20 cellular contexts compared by ENCODE assay signal in the genomic region with DNA sequence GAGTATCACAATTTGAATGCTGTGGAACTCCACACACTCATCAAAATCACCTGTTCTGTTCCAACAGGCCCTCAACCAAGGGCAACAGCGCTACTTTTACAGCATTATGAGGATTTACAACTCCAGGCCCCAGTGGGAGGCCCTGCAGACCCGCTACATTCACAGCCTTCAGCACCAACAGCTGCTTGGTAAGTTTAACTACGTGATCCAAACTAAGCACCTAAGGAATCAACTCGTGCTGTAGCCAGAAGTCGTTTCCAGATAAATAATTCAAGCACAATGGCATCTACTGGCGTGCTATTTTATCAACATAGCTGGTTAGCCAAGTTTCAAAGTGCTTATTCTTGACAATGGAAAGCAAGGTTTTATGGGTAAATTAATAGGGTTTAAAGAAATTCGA. TPM values are rescaled to one million over a fixed set of nuclear protein-coding genes. Genes with fewer than 3 reads are reported as not detected.
A peak's percentile ranks its signal among the peaks of the same experiment; 100 is the strongest.
DNase-seq lines count a peak whose midpoint lies in the region; ATAC-seq and TF ChIP-seq lines count a peak whose summit lies in the region.
"Had no signal": no experiment of that assay in that cellular context is flagged by ENCODE, and none has a peak within 500 bp of the region (broad histone marks: within the 10 kb centered on the region; RNA-seq: fewer than 3 reads in every experiment).

No MANE protein-coding gene starts in this region.

- ATAC-seq in activated CD8-positive, alpha-beta T cell treated with anti-CD3 and anti-CD28 coated beads, Interleukin-2, amount 10 ng/mL, durations not matched to agents 7 days and 5 days, result no peak

- H3K27ac Mint-ChIP-seq in activated CD8-positive, alpha-beta T cell treated with anti-CD3 and anti-CD28 coated beads, Interleukin-2, amount 10 ng/mL, durations not matched to agents 7 days and 5 days, result no peak overlapping the region

- no peak for TF ChIP-seq POLR2A in sigmoid colon (IDR thresholded peaks at IDR 0.05)

- CTCF ChIA-PET in activated CD8-positive, alpha-beta T cell treated with anti-CD3 and anti-CD28 coated beads, Interleukin-2, amount 10 ng/mL, durations not matched to agents 7 days and 5 days (lab: Charles Lee), result no interaction called here

- H3K27me3 Mint-ChIP-seq in activated CD8-positive, alpha-beta T cell treated with anti-CD3 and anti-CD28 coated beads, Interleukin-2, amount 10 ng/mL, durations not matched to agents 7 days and 5 days (ENCODE audit: low read depth), result peaks cover 3% of the 10 kb centered on the region

- intact Hi-C loops in sigmoid colon (cut with DNase I), result no loop called here

- no peaks in the 10 kb centered on the region for H3K4me1 Mint-ChIP-seq in activated CD8-positive, alpha-beta T cell treated with anti-CD3 and anti-CD28 coated beads, Interleukin-2, amount 10 ng/mL, durations not matched to agents 7 days and 5 days (ENCODE audit: low read depth)
- H3K4me1 Mint-ChIP-seq: CD8-positive, alpha-beta memory T cell had no signal

- TF ChIP-seq CTCF in right atrium auricular region (IDR thresholded peaks at IDR 0.05) (no peak), sigmoid colon (IDR thresholded peaks at IDR 0.05) (no peak)

- no peak for TF ChIP-seq EP300 in sigmoid colon (IDR thresholded peaks at IDR 0.05)

- no peaks in the 10 kb centered on the region for H3K36me3 Mint-ChIP-seq in activated CD8-positive, alpha-beta T cell treated with anti-CD3 and anti-CD28 coated beads, Interleukin-2, amount 10 ng/mL, durations not matched to agents 7 days and 5 days (ENCODE audit: low read depth)
- H3K36me3 Mint-ChIP-seq: CD8-positive, alpha-beta memory T cell had no signal

- H3K36me3 ChIP-seq in right atrium auricular region (no peaks in the 10 kb centered on the region), sigmoid colon (no peaks in the 10 kb centered on the region)
- H3K36me3 ChIP-seq: BLaER1, SJSA1 had no signal

- peaks cover 0 to 10% of the 10 kb centered on the region in 2 donors for H3K4me1 ChIP-seq in right atrium auricular region
- H3K4me1 ChIP-seq in sigmoid colon, result peaks cover 0 to 21% (median 18%) of the 10 kb centered on the region in 4 donors
- H3K4me1 ChIP-seq: BLaER1, SJSA1 had no signal

- WGBS in sigmoid colon, 2 donors, result 34 to 60% methylated on average over 7 of the region's 7 CpGs

- H3K4me3 Mint-ChIP-seq in activated CD8-positive, alpha-beta T cell treated with anti-CD3 and anti-CD28 coated beads, Interleukin-2, amount 10 ng/mL, durations not matched to agents 7 days and 5 days, result no peak overlapping the region
- H3K4me3 Mint-ChIP-seq: CD8-positive, alpha-beta memory T cell had no signal

- POLR2A ChIA-PET in activated CD8-positive, alpha-beta T cell treated with anti-CD3 and anti-CD28 coated beads, Interleukin-2, amount 10 ng/mL, durations not matched to agents 7 days and 5 days (lab: Charles Lee), result no interaction called here

- H3K27me3 ChIP-seq in right atrium auricular region (no peaks in the 10 kb centered on the region), sigmoid colon (no peaks in the 10 kb centered on the region)
- H3K27me3 ChIP-seq: BLaER1, SJSA1 had no signal

- DNase-seq in DMS 273 (lab: John Stamatoyannopoulos, UW; ENCODE audit: unreplicated experiment) (peak; percentile 3), DMS 273 treated with DMSO at 0.1 percent for 48 hours (lab: John Stamatoyannopoulos, UW) (no peak), NCI-H526 treated with DMSO at 0.1 percent for 48 hours (lab: John Stamatoyannopoulos, UW) (peak; percentile 45), right atrium auricular region (ENCODE audit: low spot score) (no peak), sigmoid colon (no peak), kidney glomerular epithelial cell (lab: John Stamatoyannopoulos, UW) (no peak)
- no peak for DNase-seq in activated T-cell treated with anti-CD3 and anti-CD28 coated beads, Interleukin-2, amount 50 U/mL, for 1 hour
- no peak for DNase-seq in activated CD8-positive, alpha-beta T cell treated with anti-CD3 and anti-CD28 coated beads, Interleukin-2, amount 10 ng/mL, durations not matched to agents 7 days and 5 days
- DNase-seq: CD8-positive, alpha-beta memory T cell; GOT3; KG1; NCI-H1092; NCI-H187; NCI-H2171 had no signal

- H3K27ac ChIP-seq in right atrium auricular region (peak overlapping the region; percentile 55 to 70), sigmoid colon (peak overlapping the region in 3 of 4 donors; percentile 21 to 66 (median 48))
- H3K27ac ChIP-seq: 22Rv1, BLaER1, SJSA1 had no signal

- H3K4me3 ChIP-seq in right atrium auricular region, result no peak overlapping the region
- H3K4me3 ChIP-seq in sigmoid colon, result no peak overlapping the region
- H3K4me3 ChIP-seq: BLaER1, SJSA1 had no signal

- H3K9me3 ChIP-seq in right atrium auricular region, result no peaks in the 10 kb centered on the region
- no peaks in the 10 kb centered on the region for H3K9me3 ChIP-seq in sigmoid colon
- H3K9me3 ChIP-seq: BLaER1, SJSA1 had no signal

- H3K9me3 Mint-ChIP-seq in activated CD8-positive, alpha-beta T cell treated with anti-CD3 and anti-CD28 coated beads, Interleukin-2, amount 10 ng/mL, durations not matched to agents 7 days and 5 days (ENCODE audit: insufficient read depth), result no peaks in the 10 kb centered on the region

RNA-seq across cellular contexts. Expression of a gene that starts 5.3 kb away (rescaled TPM):
- total RNA-seq in right atrium auricular region, result 10 to 100 TPM; 22.0 to 23.5 TPM
- total RNA-seq in sigmoid colon, result not detected
- polyA plus RNA-seq in sigmoid colon, result under 1 TPM in 2 of 3 donors, not detected in 1; 0.23 to 0.86 TPM
- total RNA-seq in activated CD8-positive, alpha-beta T cell treated with anti-CD3 and anti-CD28 coated beads, Interleukin-2, amount 10 ng/mL, durations not matched to agents 7 days and 5 days, result not detected
- total RNA-seq: CD8-positive, alpha-beta memory T cell; M059J; OCI-LY7; RPMI7951; SJSA1 had no signal
- polyA plus RNA-seq: CD8-positive, alpha-beta memory T cell had no signal

Comparison
In these comparisons a context has a peak if more than half of its experiments do, and no peak if none do; other contexts are left out.
1. DNase-seq: peak in DMS 273 (single experiment) and NCI-H526 treated with DMSO at 0.1 percent for 48 hours (single experiment); none in DMS 273 treated with DMSO at 0.1 percent for 48 hours (single experiment), right atrium auricular region (single experiment), sigmoid colon (single experiment), activated T-cell treated with anti-CD3 and anti-CD28 coated beads, Interleukin-2, amount 50 U/mL, for 1 hour (single experiment), kidney glomerular epithelial cell (single experiment) and activated CD8-positive, alpha-beta T cell treated with anti-CD3 and anti-CD28 coated beads, Interleukin-2, amount 10 ng/mL, durations not matched to agents 7 days and 5 days (single experiment).
2. RNA of a gene that starts 5.3 kb away (total RNA-seq): 22.0 to 23.5 TPM in right atrium auricular region; not detected in sigmoid colon and not detected in activated CD8-positive, alpha-beta T cell treated with anti-CD3 and anti-CD28 coated beads, Interleukin-2, amount 10 ng/mL, durations not matched to agents 7 days and 5 days; every median in the first group is over 10 times any median in the second.